Comparison of ENCODE assay signal across 8 cellular contexts in genomic region chr12:113136128-113136989, GRCh38. TPM values are rescaled to one million over a fixed set of nuclear protein-coding genes. Genes with fewer than 3 reads are reported as not detected.
A peak's percentile ranks its signal among the peaks of the same experiment; 100 is the strongest.
DNase-seq lines count a peak whose midpoint lies in the region; ATAC-seq and TF ChIP-seq lines count a peak whose summit lies in the region.

No MANE protein-coding gene starts in this region.

- H3K9ac ChIP-seq in ES-I3 (ENCODE audit: low read depth, low read length) (peak overlapping the region; percentile 66; the same call in 1 of the 2 replicates), PC-3 (ENCODE audit: low read length) (no peak overlapping the region)

- H3K4me3 Mint-ChIP-seq in activated naive CD4-positive, alpha-beta T cell treated with anti-CD3 and anti-CD28 coated beads for 36 hours, result peak overlapping the region; percentile 70
- H3K4me3 Mint-ChIP-seq in stimulated activated naive B cell treated with anti-CD40 and anti-IgM and Interleukin-4, amounts not matched to agents 10 μg/mL and 1 μg/mL and 100 μg/mL, for 72 hours, result peak overlapping the region; percentile 86 to 96

- CTCF ChIA-PET in PC-3 (lab: Charles Lee), result no interaction called here
- CTCF ChIA-PET in activated naive CD4-positive, alpha-beta T cell treated with anti-CD3 and anti-CD28 coated beads for 36 hours (lab: Charles Lee), result interaction anchor here (0.6 to 4.1 kb wide), 4 partner anchors 9 to 29 kb away, joined by 3 to 21 read pairs (median 4); no protein-coding TSS in a partner anchor

- H3K79me2 ChIP-seq in PC-3 (ENCODE audit: low read length), result no peaks in the 10 kb centered on the region

- peak overlapping the region; percentile 73 for H3K27ac Mint-ChIP-seq in activated naive CD4-positive, alpha-beta T cell treated with anti-CD3 and anti-CD28 coated beads for 36 hours
- peak overlapping the region; percentile 99 for H3K27ac Mint-ChIP-seq in stimulated activated naive B cell treated with anti-CD40 and anti-IgM and Interleukin-4, amounts not matched to agents 10 μg/mL and 1 μg/mL and 100 μg/mL, for 72 hours

- POLR2A ChIA-PET in PC-3 (lab: Charles Lee; ENCODE audit: unreplicated experiment), result no interaction called here

- H3F3A ChIP-seq in PC-3 (ENCODE audit: low read length, unreplicated experiment), result no peaks in the 10 kb centered on the region

- peak overlapping the region; percentile 29; the same call in 1 of the 2 replicates for H3K4me2 ChIP-seq in PC-3 (ENCODE audit: low read length)

- H3K9me3 Mint-ChIP-seq in activated naive CD4-positive, alpha-beta T cell treated with anti-CD3 and anti-CD28 coated beads for 36 hours, result no peaks in the 10 kb centered on the region
- H3K9me3 Mint-ChIP-seq in stimulated activated naive B cell treated with anti-CD40 and anti-IgM and Interleukin-4, amounts not matched to agents 10 μg/mL and 1 μg/mL and 100 μg/mL, for 72 hours, result no peaks in the 10 kb centered on the region

- H3K9me2 ChIP-seq in PC-3 (replicated peaks; ENCODE audit: low read length), result no peaks in the 10 kb centered on the region

- no peak overlapping the region for H2AFZ ChIP-seq in PC-3 (ENCODE audit: low read length)

- DNase-seq in PC-3 (no peak), left kidney (ENCODE audit: low read depth, low spot score) (peak; percentile 75), foreskin keratinocyte (no peak), HuH-7 (ENCODE audit: low spot score) (no peak)
- DNase-seq in activated naive CD4-positive, alpha-beta T cell treated with anti-CD3 and anti-CD28 coated beads for 36 hours, result peak; percentile 90
- DNase-seq in stimulated activated naive B cell treated with anti-CD40 and anti-IgM and Interleukin-4, amounts not matched to agents 10 μg/mL and 1 μg/mL and 100 μg/mL, for 72 hours, result peak; percentile 86

- no peaks in the 10 kb centered on the region for H3K36me3 ChIP-seq in ES-I3 (ENCODE audit: insufficient read depth, low read length)
- no peaks in the 10 kb centered on the region for H3K36me3 ChIP-seq in PC-3 (ENCODE audit: low read depth, low read length)

- no TSS peak for BruUV-seq in PC-3 (replicated peaks; lab: Mats Ljungman, UMichigan)

- no peaks in the 10 kb centered on the region for H4K20me1 ChIP-seq in PC-3 (ENCODE audit: low read length)

- TF ChIP-seq CTCF in PC-3 (conservative IDR thresholded peaks at IDR 0.05; ENCODE audit: low read depth, low read length) (no peak), foreskin keratinocyte (conservative IDR thresholded peaks at IDR 0.05) (no peak)

- H3K4me3 ChIP-seq in PC-3 (ENCODE audit: low read length), result no peak overlapping the region

- no peaks in the 10 kb centered on the region for H3K36me3 Mint-ChIP-seq in activated naive CD4-positive, alpha-beta T cell treated with anti-CD3 and anti-CD28 coated beads for 36 hours (ENCODE audit: low read depth)
- H3K36me3 Mint-ChIP-seq in stimulated activated naive B cell treated with anti-CD40 and anti-IgM and Interleukin-4, amounts not matched to agents 10 μg/mL and 1 μg/mL and 100 μg/mL, for 72 hours, result peaks cover 17 to 21% of the 10 kb centered on the region in 2 donors

- intact Hi-C loops in PC-3 (cut with micrococcal nuclease), result no loop called here
- intact Hi-C loops in activated naive CD4-positive, alpha-beta T cell treated with anti-CD3 and anti-CD28 coated beads for 36 hours (cut with micrococcal nuclease), result loop anchor here (1.0 kb wide), 1 partner anchor 49 kb away; the partner anchor contains the start of genes DDX54 and RITA1

- H3K27me3 ChIP-seq in PC-3 (ENCODE audit: low read length) (0 out of 2 replicates have a peak, but pooled peaks cover 5% of the 10 kb centered on the region), foreskin keratinocyte (peaks cover 27% of the 10 kb centered on the region)

- H3K9me3 ChIP-seq in ES-I3 (ENCODE audit: control insufficient read depth, insufficient read depth, low read length) (no peaks in the 10 kb centered on the region), PC-3 (ENCODE audit: low read length) (no peaks in the 10 kb centered on the region)

- H3K4me1 Mint-ChIP-seq in activated naive CD4-positive, alpha-beta T cell treated with anti-CD3 and anti-CD28 coated beads for 36 hours (ENCODE audit: low read depth), result peaks cover 18% of the 10 kb centered on the region
- H3K4me1 Mint-ChIP-seq in stimulated activated naive B cell treated with anti-CD40 and anti-IgM and Interleukin-4, amounts not matched to agents 10 μg/mL and 1 μg/mL and 100 μg/mL, for 72 hours, result peaks cover 40 to 80% of the 10 kb centered on the region in 2 donors

- no peaks in the 10 kb centered on the region for H3K27me3 Mint-ChIP-seq in activated naive CD4-positive, alpha-beta T cell treated with anti-CD3 and anti-CD28 coated beads for 36 hours (ENCODE audit: low read depth)
- no peaks in the 10 kb centered on the region for H3K27me3 Mint-ChIP-seq in stimulated activated naive B cell treated with anti-CD40 and anti-IgM and Interleukin-4, amounts not matched to agents 10 μg/mL and 1 μg/mL and 100 μg/mL, for 72 hours

- H3K4me1 ChIP-seq in ES-I3 (ENCODE audit: insufficient read depth, low read length) (no peaks in the 10 kb centered on the region), PC-3 (ENCODE audit: insufficient read depth, low read length) (no peaks in the 10 kb centered on the region), foreskin keratinocyte (no peaks in the 10 kb centered on the region)

- H3K27ac ChIP-seq in PC-3 (ENCODE audit: low read length), result no peak overlapping the region
- no peak overlapping the region for H3K27ac ChIP-seq in foreskin keratinocyte

- ATAC-seq in PC-3 (no peak), GM18498 (IDR thresholded peaks at IDR 0.05; ENCODE audit: unreplicated experiment) (no peak), foreskin keratinocyte (no peak)
- peak; percentile 81 to 84 for ATAC-seq in stimulated activated naive B cell treated with anti-CD40 and anti-IgM and Interleukin-4, amounts not matched to agents 10 μg/mL and 1 μg/mL and 100 μg/mL, for 72 hours (replicated peaks)

RNA-seq across cellular contexts. Expression of gene RASAL1, which starts 0.8 kb away (rescaled TPM):
- total RNA-seq in PC-3 (2014; rRNA removed) (0.66 and 0.69 TPM in 2 replicates), foreskin keratinocyte (0.07 TPM in 1 of 2 replicates, not detected in the other)
- 1 to 10 TPM; 2.6 to 3.2 TPM for total RNA-seq in activated naive CD4-positive, alpha-beta T cell treated with anti-CD3 and anti-CD28 coated beads for 36 hours
- not detected in 2 replicates for polyA plus RNA-seq in foreskin keratinocyte

RNA-seq across cellular contexts. Expression of gene CFAP73, which starts 13.2 kb away (rescaled TPM):
- not detected in 2 replicates for total RNA-seq in PC-3 (2014; rRNA removed)
- 1 to 10 TPM in 1 of 2 experiments, under 1 TPM in 1; 0.57 to 1.3 TPM for total RNA-seq in activated naive CD4-positive, alpha-beta T cell treated with anti-CD3 and anti-CD28 coated beads for 36 hours
- not detected in 2 replicates for total RNA-seq in foreskin keratinocyte
- polyA plus RNA-seq in foreskin keratinocyte, result not detected in 2 replicates

RNA-seq across cellular contexts. Expression of gene DDX54, which starts 48.9 kb away (rescaled TPM):
- 158 and 309 TPM in 2 replicates for total RNA-seq in PC-3 (2014; rRNA removed)
- total RNA-seq in activated naive CD4-positive, alpha-beta T cell treated with anti-CD3 and anti-CD28 coated beads for 36 hours, result 100 to 1,000 TPM; 114 to 116 TPM
- total RNA-seq in foreskin keratinocyte, result 64.7 and 66.8 TPM in 2 replicates
- 95.1 and 95.8 TPM in 2 replicates for polyA plus RNA-seq in foreskin keratinocyte

RNA-seq across cellular contexts. Expression of gene RITA1, which starts 49.2 kb away (rescaled TPM):
- total RNA-seq in PC-3 (2014; rRNA removed) (66.8 and 71.6 TPM in 2 replicates), foreskin keratinocyte (24.3 and 27.0 TPM in 2 replicates)
- total RNA-seq in activated naive CD4-positive, alpha-beta T cell treated with anti-CD3 and anti-CD28 coated beads for 36 hours, result 10 to 100 TPM; 14.0 to 16.1 TPM
- polyA plus RNA-seq in foreskin keratinocyte, result 26.3 and 27.2 TPM in 2 replicates

Comparison
In these comparisons a context has a peak if more than half of its experiments do, and no peak if none do; other contexts are left out.
1. ATAC-seq: peak in stimulated activated naive B cell treated with anti-CD40 and anti-IgM and Interleukin-4, amounts not matched to agents 10 μg/mL and 1 μg/mL and 100 μg/mL, for 72 hours (2 of 2); none in PC-3 (single experiment), GM18498 (single experiment) and foreskin keratinocyte (single experiment).
2. DNase-seq: peak in activated naive CD4-positive, alpha-beta T cell treated with anti-CD3 and anti-CD28 coated beads for 36 hours (single experiment), left kidney (single experiment) and stimulated activated naive B cell treated with anti-CD40 and anti-IgM and Interleukin-4, amounts not matched to agents 10 μg/mL and 1 μg/mL and 100 μg/mL, for 72 hours (single experiment); none in PC-3 (single experiment), foreskin keratinocyte (0 of 2) and HuH-7 (single experiment).